22 cellular contexts compared by ENCODE assay signal in the genomic region with DNA sequence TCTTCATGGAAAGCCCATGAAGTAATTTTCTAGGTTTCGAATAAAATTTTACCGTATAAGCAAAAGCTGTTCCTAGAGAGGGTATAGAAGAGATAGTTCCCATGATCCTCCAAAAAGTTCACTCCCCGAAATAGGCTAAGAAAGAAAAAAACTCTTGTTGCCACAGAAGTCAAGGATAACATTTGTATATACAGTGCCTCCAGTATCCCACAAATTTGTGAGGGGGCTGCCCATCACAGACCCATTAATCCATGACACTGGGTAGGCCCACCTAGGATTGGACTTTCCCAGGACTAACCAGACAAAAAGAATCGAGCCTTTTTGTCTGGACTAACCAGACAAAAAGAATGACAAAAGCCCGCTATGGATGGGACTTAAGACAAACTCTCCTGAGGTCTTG.
"Had no signal": no experiment of that assay in that cellular context is flagged by ENCODE, and none has a peak within 500 bp of the region (broad histone marks: within the 10 kb centered on the region; RNA-seq: fewer than 3 reads in every experiment).

No MANE protein-coding gene starts in this region.

- H3K27ac ChIP-seq: KMS-11 had no signal

- FAIRE-seq: RCC 7860 had no signal

- H3K9ac ChIP-seq: KMS-11, SK-N-SH had no signal

- DNase-seq: Kasumi-1, NCI-H1092, NCI-H1105 treated with DMSO at 0.1 percent for 48 hours, NCI-H1417 treated with DMSO at 0.1 percent for 48 hours, NCI-H146, NCI-H1694 treated with DMSO at 0.1 percent for 48 hours, NCI-H1930, NCI-H2081, NCI-H2107, NCI-H2227 treated with DMSO at 0.1 percent for 48 hours, NCI-H524, NCI-H526 treated with DMSO at 0.1 percent for 48 hours, NCI-H774, Right ventricle myocardium superior, RPMI8226, SIG-M5, SK-N-SH, SW 1271 had no signal

- H3K4me3 Mint-ChIP-seq: IgD-negative memory B cell had no signal

- H3K27me3 Mint-ChIP-seq: IgD-negative memory B cell had no signal

- H3K4me2 ChIP-seq: KMS-11, SK-N-SH had no signal

- H3K9me3 ChIP-seq: SK-N-SH had no signal

- H3K9me3 Mint-ChIP-seq: IgD-negative memory B cell had no signal

- H3K27ac Mint-ChIP-seq: IgD-negative memory B cell had no signal

- H3K4me3 ChIP-seq: K562 had no signal

- ATAC-seq: K562 had no signal
